Comparison of ENCODE assay signal across 8 cellular contexts in the genomic region with DNA sequence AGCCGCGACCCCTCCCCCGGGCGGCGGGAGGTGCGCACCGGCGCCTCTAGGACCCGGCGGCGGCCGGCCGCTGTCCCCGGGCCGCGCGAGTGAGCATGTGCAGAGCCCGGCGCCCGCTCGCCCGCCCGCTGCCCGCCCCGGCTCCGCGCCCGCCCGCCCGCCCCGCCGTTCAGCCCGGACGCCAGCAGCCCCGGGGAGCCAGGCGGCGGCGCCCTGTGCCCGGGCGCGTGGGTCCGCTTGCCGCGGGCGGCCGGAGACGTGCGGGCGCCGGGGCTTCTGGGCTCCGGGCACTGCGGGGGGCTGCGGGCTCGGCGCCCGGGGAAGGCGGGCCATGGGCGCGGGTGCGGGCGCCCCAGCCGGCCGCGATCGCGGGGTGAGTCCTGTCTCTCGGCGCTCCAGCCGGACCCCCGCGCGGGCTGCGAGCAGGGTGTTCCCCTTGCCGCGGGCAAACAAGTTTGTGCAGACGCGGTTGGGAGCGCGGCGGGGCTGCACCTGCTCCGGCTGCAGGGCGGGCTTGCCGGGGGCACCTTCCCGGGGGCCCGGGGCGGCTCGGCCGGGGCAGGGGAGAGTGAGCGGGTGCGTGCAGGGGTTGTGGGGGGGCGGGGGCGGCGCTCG. TPM values are rescaled to one million over a fixed set of nuclear protein-coding genes. Genes with fewer than 3 reads are reported as not detected.
DNase-seq lines count a peak whose midpoint lies in the region; ATAC-seq and TF ChIP-seq lines count a peak whose summit lies in the region.

A gene (plus strand): TSS at position 100 of the 615 bp plus-strand sequence. CDS start 10,280 bp downstream, outside the sequence.

- H3K36me3 Mint-ChIP-seq in MCF 10A (ENCODE audit: insufficient read depth, unreplicated experiment), result no peaks in the 10 kb centered on the region
- H3K36me3 Mint-ChIP-seq in stimulated activated effector memory CD8-positive, alpha-beta T cell treated with anti-CD3 and anti-CD28 coated beads, Interleukin-12 subunit alpha, Interleukin-12 subunit beta, amount 100 ng/mL, for 72 hours, result no peaks in the 10 kb centered on the region

- TF ChIP-seq CTCF in MCF 10A (IDR thresholded peaks at IDR 0.05; ENCODE audit: unreplicated experiment), result no peak

- H3K27ac Mint-ChIP-seq in MCF 10A (ENCODE audit: low read depth, unreplicated experiment), result no peak within 1 kb of the TSS
- peak within 1 kb of the TSS; percentile 21 for H3K27ac Mint-ChIP-seq in stimulated activated effector memory CD8-positive, alpha-beta T cell treated with anti-CD3 and anti-CD28 coated beads, Interleukin-12 subunit alpha, Interleukin-12 subunit beta, amount 100 ng/mL, for 72 hours

- no peaks in the 10 kb centered on the region for H3K9me3 Mint-ChIP-seq in MCF 10A (ENCODE audit: unreplicated experiment)
- no peaks in the 10 kb centered on the region for H3K9me3 Mint-ChIP-seq in stimulated activated effector memory CD8-positive, alpha-beta T cell treated with anti-CD3 and anti-CD28 coated beads, Interleukin-12 subunit alpha, Interleukin-12 subunit beta, amount 100 ng/mL, for 72 hours

- H3K4me1 Mint-ChIP-seq in MCF 10A (ENCODE audit: insufficient read depth, unreplicated experiment), result peaks cover 12% of the 10 kb centered on the region
- peaks cover 14% of the 10 kb centered on the region for H3K4me1 Mint-ChIP-seq in stimulated activated effector memory CD8-positive, alpha-beta T cell treated with anti-CD3 and anti-CD28 coated beads, Interleukin-12 subunit alpha, Interleukin-12 subunit beta, amount 100 ng/mL, for 72 hours

- no peak for ATAC-seq in stimulated activated effector memory CD8-positive, alpha-beta T cell treated with anti-CD3 and anti-CD28 coated beads, Interleukin-12 subunit alpha, Interleukin-12 subunit beta, amount 100 ng/mL, for 72 hours
- ATAC-seq in GM18861 (IDR thresholded peaks at IDR 0.05; ENCODE audit: unreplicated experiment), result no peak
- no peak for ATAC-seq in HG03280 (IDR thresholded peaks at IDR 0.05; ENCODE audit: unreplicated experiment)
- no peak for ATAC-seq in GM21717 (IDR thresholded peaks at IDR 0.05; ENCODE audit: unreplicated experiment)

- H3K4me3 Mint-ChIP-seq in MCF 10A (ENCODE audit: unreplicated experiment), result peak within 1 kb of the TSS; percentile 56
- peak within 1 kb of the TSS; percentile 66 for H3K4me3 Mint-ChIP-seq in stimulated activated effector memory CD8-positive, alpha-beta T cell treated with anti-CD3 and anti-CD28 coated beads, Interleukin-12 subunit alpha, Interleukin-12 subunit beta, amount 100 ng/mL, for 72 hours

- intact Hi-C loops in MCF 10A (cut with micrococcal nuclease), result no loop called here

- CTCF ChIA-PET in HEK293T (lab: Yijun Ruan, JAX) (no interaction called here), MCF 10A (lab: Yijun Ruan, JAX) (no interaction called here)

- BruUV-seq in MCF 10A (replicated peaks; lab: Mats Ljungman, UMichigan), result no TSS peak

- POLR2A ChIA-PET in HEK293T (lab: Yijun Ruan, JAX), result no interaction called here
- POLR2A ChIA-PET in MCF 10A (lab: Yijun Ruan, JAX), result no interaction called here

- peaks cover 61% of the 10 kb centered on the region for H3K27me3 Mint-ChIP-seq in MCF 10A (ENCODE audit: insufficient read depth, unreplicated experiment)

- in situ Hi-C loops in ACHN (cut with HindIII; ENCODE audit: low pct_ligation_motif_present, low pct_unique_long_range_greater_than_20kb, low sequenced_read_pairs), result no loop called here

- peak; percentile 54 for DNase-seq in ACHN
- peak; percentile 77 for DNase-seq in HEK293T (ENCODE audit: extremely low spot score)
- DNase-seq in MCF 10A (ENCODE audit: unreplicated experiment), result no peak
- DNase-seq in kidney tubule cell (ENCODE audit: low spot score), result peak; percentile 56
- DNase-seq in stimulated activated effector memory CD8-positive, alpha-beta T cell treated with anti-CD3 and anti-CD28 coated beads, Interleukin-12 subunit alpha, Interleukin-12 subunit beta, amount 100 ng/mL, for 72 hours (ENCODE audit: low spot score in 2 of 2), result no peak

TF ChIP-seq in HEK293T, 16 proteins besides CTCF, POLR2A, EP300 and RAD21:
- no peak for TF ChIP-seq LEF1 (IDR thresholded peaks at IDR 0.05; ENCODE audit: borderline replicate concordance)
- 0 out of 2 replicates have a peak, but pooled peaks have one; percentile 12 for TF ChIP-seq FOXM1 (IDR thresholded peaks at IDR 0.05; ENCODE audit: borderline replicate concordance)
- TF ChIP-seq SUZ12 (IDR thresholded peaks at IDR 0.05), result no peak
- no peak for TF ChIP-seq SP1 (IDR thresholded peaks at IDR 0.05)

RNA-seq across cellular contexts. Expression of the gene that starts here (rescaled TPM):
- total RNA-seq in MCF 10A (2022), result 0.44 TPM in 1 of 2 replicates, not detected in the other

Comparison
In these comparisons a context has a peak if more than half of its experiments do, and no peak if none do; other contexts are left out.
1. DNase-seq: peak in ACHN (single experiment), HEK293T (single experiment) and kidney tubule cell (single experiment); none in MCF 10A (single experiment) and stimulated activated effector memory CD8-positive, alpha-beta T cell treated with anti-CD3 and anti-CD28 coated beads, Interleukin-12 subunit alpha, Interleukin-12 subunit beta, amount 100 ng/mL, for 72 hours (0 of 2).